ENCODE assay signal across 21 cellular contexts in the genomic region with DNA sequence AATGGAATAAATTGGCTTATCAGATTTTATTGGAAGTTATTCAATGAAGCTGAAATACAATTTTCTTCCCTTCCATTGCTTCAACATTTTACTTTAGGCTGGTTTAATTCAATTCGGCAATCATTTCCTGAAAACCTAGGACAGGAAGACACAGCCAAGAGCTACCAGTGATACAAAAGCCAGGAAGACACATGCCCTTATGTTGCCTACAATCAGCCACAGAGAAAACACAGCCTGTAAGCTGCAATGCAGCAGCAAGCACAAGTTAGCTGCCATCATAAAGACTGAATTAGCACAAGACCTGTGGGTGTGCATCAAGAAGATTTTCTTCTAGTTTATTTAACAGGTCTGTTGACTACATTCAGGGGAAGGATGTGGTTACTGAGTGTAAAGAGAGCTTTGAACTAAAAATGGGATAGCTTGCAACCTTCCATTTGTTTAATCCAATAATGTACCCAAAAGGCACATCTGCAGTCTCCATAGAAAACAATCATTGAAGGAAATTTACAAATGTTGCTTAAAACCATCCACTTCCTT.
"Had no signal": no experiment of that assay in that cellular context is flagged by ENCODE, and none has a peak within 500 bp of the region (broad histone marks: within the 10 kb centered on the region; RNA-seq: fewer than 3 reads in every experiment).

No MANE protein-coding gene starts in this region.

- H3K27ac ChIP-seq: ascending aorta, heart left ventricle, spleen, tibial nerve had no signal

- H3K4me3 ChIP-seq: ascending aorta, heart left ventricle, spleen, tibial nerve had no signal

- ATAC-seq: esophagus mucosa, heart left ventricle, left colon, right cardiac atrium, WTC11 had no signal

- H3K36me3 ChIP-seq: ascending aorta, heart left ventricle, spleen, tibial nerve had no signal

- H3K27me3 ChIP-seq: ascending aorta, heart left ventricle, spleen, tibial nerve had no signal

- DNase-seq: activated CD4-positive, alpha-beta T cell treated with anti-CD3 and anti-CD28 coated beads for 1 hour; activated CD4-positive, alpha-beta T cell treated with anti-CD3 and anti-CD28 coated beads, Interleukin-2, amount 50 U/mL, for 1 hour; activated CD8-positive, alpha-beta memory T cell treated with anti-CD3 and anti-CD28 coated beads for 24 hours; activated effector memory CD4-positive, alpha-beta T cell treated with Interleukin-2 at 50 U/mL for 16 hours; activated naive CD4-positive, alpha-beta T cell treated with Interleukin-2 at 50 U/mL for 16 hours; endodermal cell; foreskin fibroblast; heart left ventricle; hypothalamus; immature natural killer cell; kidney; left colon; mammary epithelial cell; posterior cingulate gyrus; right cardiac atrium; spleen; stimulated activated naive CD4-positive, alpha-beta T cell had no signal

- H3K4me1 ChIP-seq: ascending aorta, heart left ventricle, spleen, tibial nerve had no signal

- H3K9me3 ChIP-seq: ascending aorta, heart left ventricle, spleen, tibial nerve had no signal
